Comparison of ENCODE assay signal across 16 cellular contexts in genomic region chr3:10204921-10205320, GRCh38. TPM values are rescaled to one million over a fixed set of nuclear protein-coding genes. Genes with fewer than 3 reads are reported as not detected.
DNase-seq lines count a peak whose midpoint lies in the region; TF ChIP-seq lines count a peak whose summit lies in the region.
"Had no signal": no experiment of that assay in that cellular context is flagged by ENCODE, and none has a peak within 500 bp of the region (broad histone marks: within the 10 kb centered on the region; RNA-seq: fewer than 3 reads in every experiment).

No MANE protein-coding gene starts in this region.

- no peaks in the 10 kb centered on the region for H3K9me3 Mint-ChIP-seq in Calu3 (ENCODE audit: low read depth, unreplicated experiment)
- H3K9me3 Mint-ChIP-seq: endodermal cell; natural killer cell treated with Interleukin-12 subunit alpha and Interleukin-12 subunit beta and Interleukin-15 and Interleukin-18, amount 100 ng/mL, for 72 hours had no signal

- DNase-seq in Calu3 (no peak), hepatic stellate cell (ENCODE audit: low spot score) (peak; percentile 25), stomach (no peak), dermis blood vessel endothelial cell (no peak), GF-D8 (lab: John Stamatoyannopoulos, UW) (no peak), GM13977 (ENCODE audit: low spot score) (no peak), ureter (ENCODE audit: low spot score) (no peak)
- DNase-seq: activated CD4-positive, alpha-beta T cell treated with anti-CD3 and anti-CD28 coated beads, Interleukin-2, amount 50 U/mL, for 48 hours; DMS53; endodermal cell; NCI-H1105; NCI-H345 had no signal

- H3K27ac ChIP-seq in VCaP (peak overlapping the region; percentile 79), stomach (peak overlapping the region; percentile 3 to 77 (median 62))

- H3K27ac Mint-ChIP-seq in Calu3 (ENCODE audit: unreplicated experiment) = peak overlapping the region; percentile 89
- H3K27ac Mint-ChIP-seq: endodermal cell had no signal

- TF ChIP-seq POLR2A in stomach (IDR thresholded peaks at IDR 0.05) = no peak

- no peaks in the 10 kb centered on the region for H3K9me3 ChIP-seq in stomach
- H3K9me3 ChIP-seq: heart left ventricle had no signal

- TF ChIP-seq EP300 in stomach (IDR thresholded peaks at IDR 0.05) = no peak

- TF ChIP-seq CTCF in Calu3 (IDR thresholded peaks at IDR 0.05; ENCODE audit: unreplicated experiment) (no peak), VCaP (conservative IDR thresholded peaks at IDR 0.05) (no peak), stomach (IDR thresholded peaks at IDR 0.05) (no peak), GM13977 (IDR thresholded peaks at IDR 0.05; ENCODE audit: extremely low read depth, insufficient read depth, missing control alignments) (no peak)

- no peaks in the 10 kb centered on the region for H3K27me3 ChIP-seq in stomach
- H3K27me3 ChIP-seq: heart left ventricle had no signal

- H3K36me3 Mint-ChIP-seq in Calu3 (ENCODE audit: insufficient read depth, unreplicated experiment) = peaks cover 79% of the 10 kb centered on the region

- no peaks in the 10 kb centered on the region for H3K27me3 Mint-ChIP-seq in Calu3 (ENCODE audit: unreplicated experiment)
- H3K27me3 Mint-ChIP-seq: B cell; natural killer cell treated with Interleukin-12 subunit alpha and Interleukin-12 subunit beta and Interleukin-15 and Interleukin-18, amount 100 ng/mL, for 72 hours had no signal

- CTCF ChIA-PET in Calu3 (lab: Charles Lee) = interaction anchor here (0.6 to 3.8 kb wide), 4 partner anchors 13 to 321 kb away, joined by 3 to 24 read pairs (median 3); no protein-coding TSS in a partner anchor

- 91 to 95% (median 95%) methylated on average over 2 of the region's 2 CpGs for WGBS in stomach, 5 donors

- intact Hi-C loops in Calu3 (cut with micrococcal nuclease; ENCODE audit: unreplicated experiment) = loop anchor here (1.0 to 2.0 kb wide), 2 partner anchors 20 to 36 kb away; no protein-coding TSS in a partner anchor
- intact Hi-C loops in stomach (cut with DNase I; ENCODE audit: low total_unique reads) = no loop called here

- BruUV-seq in Calu3 (replicated peaks; lab: Mats Ljungman, UMichigan) = no TSS peak

- H3K4me3 Mint-ChIP-seq in Calu3 (ENCODE audit: low read depth, unreplicated experiment) = no peak overlapping the region
- H3K4me3 Mint-ChIP-seq: B cell, endodermal cell had no signal

- peaks cover 44% of the 10 kb centered on the region for H3K4me1 Mint-ChIP-seq in Calu3 (ENCODE audit: low read depth, unreplicated experiment)
- H3K4me1 Mint-ChIP-seq: endodermal cell had no signal

- in situ Hi-C loops in GM13977 (cut with MboI; ENCODE audit: low pct_unique_long_range_greater_than_20kb, low sequenced_read_pairs, unreplicated experiment) = no loop called here

- H3K4me3 ChIP-seq in stomach = no peak overlapping the region
- H3K4me3 ChIP-seq: heart left ventricle had no signal

- H3K4me1 ChIP-seq in stomach = peaks cover 22 to 59% (median 37%) of the 10 kb centered on the region in 4 donors

- H3K36me3 ChIP-seq in stomach = peaks cover 6 to 29% (median 22%) of the 10 kb centered on the region in 4 donors

RNA-seq across cellular contexts. Expression of gene IRAK2, which starts 40.2 kb away (rescaled TPM):
- total RNA-seq in Calu3 (2022) = 25.5 and 31.6 TPM in 2 replicates
- 1 to 10 TPM in 3 of 5 donors, under 1 TPM in 1, not detected in 1; 0.45 to 6.2 (median 1.9) TPM for total RNA-seq in stomach
- polyA plus RNA-seq in stomach = 1 to 10 TPM; 1.5 to 3.8 (median 3.2) TPM
- total RNA-seq in dermis blood vessel endothelial cell = 42.5 and 55.6 TPM in 2 replicates
- total RNA-seq in ureter = 20.3 TPM

RNA-seq across cellular contexts. Expression of gene TATDN2, which starts 43.3 kb away (rescaled TPM):
- total RNA-seq in Calu3 (2022) (34.2 and 34.3 TPM in 2 replicates), stomach (10 to 100 TPM; 15.2 to 37.5 (median 24.6) TPM), dermis blood vessel endothelial cell (11.4 and 13.8 TPM in 2 replicates), ureter (37.8 TPM)
- 10 to 100 TPM; 10.4 to 17.1 (median 14.4) TPM for polyA plus RNA-seq in stomach
